18 cellular contexts compared by ENCODE assay signal in the genomic region with DNA sequence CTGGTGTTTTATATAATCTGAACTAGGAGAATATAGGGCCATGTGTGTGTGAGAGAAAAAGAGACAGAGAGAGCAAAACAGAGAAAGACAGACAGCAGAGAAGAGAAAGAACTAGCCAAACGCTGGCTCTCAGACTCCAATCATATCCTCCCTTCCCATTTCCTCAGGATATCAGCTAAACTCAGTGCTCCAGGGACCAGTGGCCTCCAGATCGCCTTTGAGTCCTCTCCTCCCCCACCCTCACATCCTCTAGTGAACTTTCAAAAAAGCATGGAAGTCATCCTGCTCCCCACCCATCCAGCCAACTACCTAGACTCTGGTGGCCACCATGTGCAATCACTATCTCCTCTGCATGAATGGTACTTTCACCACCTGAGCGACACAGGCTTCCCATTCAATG.
"Had no signal": no experiment of that assay in that cellular context is flagged by ENCODE, and none has a peak within 500 bp of the region (broad histone marks: within the 10 kb centered on the region; RNA-seq: fewer than 3 reads in every experiment).

No MANE protein-coding gene starts in this region.

- H3K4me1 ChIP-seq: suprapubic skin had no signal

- H3K27me3 ChIP-seq: sigmoid colon, suprapubic skin had no signal

- H3K36me3 ChIP-seq: sigmoid colon, suprapubic skin had no signal

- H3K9me3 ChIP-seq: suprapubic skin had no signal

- H3K4me3 Mint-ChIP-seq: central memory CD8-positive, alpha-beta T cell; dendritic cell treated with granulocyte-macrophage colony-stimulating factor and Interleukin-4, amounts not matched to agents 40 ng/mL and 50 ng/mL, for 4 days; effector memory CD8-positive, alpha-beta T cell; natural killer cell treated with Interleukin-12 subunit alpha and Interleukin-12 subunit beta and Interleukin-15 and Interleukin-18, amount 100 ng/mL, for 72 hours; T-helper 2 cell treated with Interferon-gamma antibody and Interleukin-4, amounts not matched to agents 5 μg/mL and 100 μg/mL, for 36 hours had no signal

- H3K36me3 Mint-ChIP-seq: natural killer cell treated with Interleukin-12 subunit alpha and Interleukin-12 subunit beta and Interleukin-15 and Interleukin-18, amount 100 ng/mL, for 72 hours had no signal

- H3K27ac ChIP-seq: epithelial cell of prostate, psoas muscle, sigmoid colon, suprapubic skin had no signal

- H3K9me3 Mint-ChIP-seq: central memory CD8-positive, alpha-beta T cell; effector memory CD8-positive, alpha-beta T cell had no signal

- H3K4me1 Mint-ChIP-seq: central memory CD8-positive, alpha-beta T cell had no signal

- ATAC-seq: effector memory CD8-positive, alpha-beta T cell; mucosa of descending colon; natural killer cell treated with Interleukin-12 subunit alpha and Interleukin-12 subunit beta and Interleukin-15 and Interleukin-18, amount 100 ng/mL, for 72 hours; psoas muscle had no signal

- DNase-seq: activated CD4-positive, alpha-beta T cell treated with anti-CD3 and anti-CD28 coated beads, Interleukin-2, amount 50 U/mL, for 4 hours; activated CD4-positive, CD25-positive, alpha-beta regulatory T cell treated with anti-CD3 and anti-CD28 coated beads, Interleukin-2, amount 50 U/mL, for 72 hours; activated gamma-delta T cell treated with Interleukin-2 at 50 U/mL for 16 hours; effector memory CD8-positive, alpha-beta T cell; kidney glomerular epithelial cell; mammary epithelial cell; mucosa of descending colon; psoas muscle; sigmoid colon; stimulated activated CD4-positive, alpha-beta T cell treated with anti-CD3 and anti-CD28 coated beads, Interleukin-2, amount 100 ng/mL, for 48 hours; stimulated activated naive CD4-positive, alpha-beta T cell treated with Interleukin-2 at 50 U/mL for 16 hours; SW 1271 had no signal

- H3K27ac Mint-ChIP-seq: dendritic cell treated with granulocyte-macrophage colony-stimulating factor and Interleukin-4, amounts not matched to agents 40 ng/mL and 50 ng/mL, for 4 days; effector memory CD8-positive, alpha-beta T cell; natural killer cell treated with Interleukin-12 subunit alpha and Interleukin-12 subunit beta and Interleukin-15 and Interleukin-18, amount 100 ng/mL, for 72 hours; T-helper 2 cell treated with Interferon-gamma antibody and Interleukin-4, amounts not matched to agents 5 μg/mL and 100 μg/mL, for 36 hours had no signal

- H3K4me3 ChIP-seq: mucosa of descending colon, psoas muscle, sigmoid colon, suprapubic skin had no signal

- H3K27me3 Mint-ChIP-seq: dendritic cell treated with granulocyte-macrophage colony-stimulating factor and Interleukin-4, amounts not matched to agents 40 ng/mL and 50 ng/mL, for 4 days had no signal
